ENCODE assay signal across 23 cellular contexts in genomic region chr6:19692506-19693298, GRCh38.
A peak's percentile ranks its signal among the peaks of the same experiment; 100 is the strongest.
DNase-seq lines count a peak whose midpoint lies in the region; ATAC-seq lines count a peak whose summit lies in the region.
"Had no signal": no experiment of that assay in that cellular context is flagged by ENCODE, and none has a peak within 500 bp of the region (broad histone marks: within the 10 kb centered on the region; RNA-seq: fewer than 3 reads in every experiment).

No MANE protein-coding gene starts in this region.

- H3K27ac ChIP-seq in iPS-18a (ENCODE audit: low read length) = no peak overlapping the region
- H3K27ac ChIP-seq: breast epithelium had no signal

- H3K9ac ChIP-seq in ES-I3 (ENCODE audit: low read depth, low read length) = peak overlapping the region; percentile 66; the same call in 1 of the 2 replicates
- peak overlapping the region; percentile 76 for H3K9ac ChIP-seq in iPS-18a (ENCODE audit: low read length)

- peaks cover 4% of the 10 kb centered on the region for H3K4me1 ChIP-seq in ES-I3 (ENCODE audit: insufficient read depth, low read length)
- H3K4me1 ChIP-seq in iPS-18a (ENCODE audit: control insufficient read depth, low read depth, low read length) = peaks cover 32% of the 10 kb centered on the region
- H3K4me1 ChIP-seq in neuron (ENCODE audit: insufficient read depth, low read length) = peaks cover 39% of the 10 kb centered on the region
- H3K4me1 ChIP-seq: breast epithelium had no signal

- H3K4me3 ChIP-seq in iPS-18a (ENCODE audit: low read length) = peak overlapping the region; percentile 69
- peak overlapping the region; percentile 54 for H3K4me3 ChIP-seq in neuron (ENCODE audit: low read length)

- H3K9me3 ChIP-seq in ES-I3 (ENCODE audit: control insufficient read depth, insufficient read depth, low read length) = no peaks in the 10 kb centered on the region
- no peaks in the 10 kb centered on the region for H3K9me3 ChIP-seq in iPS-18a (ENCODE audit: control insufficient read depth, low read depth, low read length)
- H3K9me3 ChIP-seq in neuron (ENCODE audit: low read length) = no peaks in the 10 kb centered on the region
- H3K9me3 ChIP-seq: breast epithelium had no signal

- H2AFZ ChIP-seq in neuron (ENCODE audit: low read depth, low read length) = peak overlapping the region; percentile 44

- H3K9me3 Mint-ChIP-seq in stimulated activated naive B cell treated with anti-CD40 and anti-IgM and Interleukin-4, amounts not matched to agents 10 μg/mL and 1 μg/mL and 100 μg/mL, for 72 hours = peaks cover 0 to 1% of the 10 kb centered on the region in 2 donors
- H3K9me3 Mint-ChIP-seq: activated T-helper 1 cell treated with anti-CD3 and anti-CD28 coated beads, Interleukin-12 subunit alpha, Interleukin-12 subunit beta, Interleukin-2, Interleukin-4 antibody, amounts not matched to agents 30 ng/mL and 10 ng/mL and 1 ng/mL, durations not matched to agents 14 hours and 24 hours and 36 hours had no signal

- H3K4me1 Mint-ChIP-seq in stimulated activated naive B cell treated with anti-CD40 and anti-IgM and Interleukin-4, amounts not matched to agents 10 μg/mL and 1 μg/mL and 100 μg/mL, for 72 hours = no peaks in the 10 kb centered on the region
- H3K4me1 Mint-ChIP-seq: activated naive CD8-positive, alpha-beta T cell treated with anti-CD3 and anti-CD28 coated beads, Interleukin-2, amount 10 ng/mL, durations not matched to agents 7 days and 5 days; CD4-positive, CD25-positive, alpha-beta regulatory T cell; naive thymus-derived CD4-positive, alpha-beta T cell had no signal

- ATAC-seq in stimulated activated naive B cell treated with anti-CD40 and anti-IgM and Interleukin-4, amounts not matched to agents 10 μg/mL and 1 μg/mL and 100 μg/mL, for 72 hours (replicated peaks) = no peak
- ATAC-seq in HG02973 (IDR thresholded peaks at IDR 0.05; ENCODE audit: unreplicated experiment) = no peak
- no peak for ATAC-seq in GM18907 (IDR thresholded peaks at IDR 0.05; ENCODE audit: unreplicated experiment)
- ATAC-seq: esophagus mucosa; naive thymus-derived CD4-positive, alpha-beta T cell; Panc1 had no signal

- H3K36me3 ChIP-seq in ES-I3 (ENCODE audit: insufficient read depth, low read length) (no peaks in the 10 kb centered on the region), iPS-18a (ENCODE audit: control insufficient read depth, low read depth, low read length) (no peaks in the 10 kb centered on the region), neuron (ENCODE audit: insufficient read depth, low read length) (no peaks in the 10 kb centered on the region)
- H3K36me3 ChIP-seq: breast epithelium had no signal

- peaks cover 4 to 8% of the 10 kb centered on the region in 2 donors for H3K27me3 Mint-ChIP-seq in stimulated activated naive B cell treated with anti-CD40 and anti-IgM and Interleukin-4, amounts not matched to agents 10 μg/mL and 1 μg/mL and 100 μg/mL, for 72 hours

- no peaks in the 10 kb centered on the region for H3K36me3 Mint-ChIP-seq in stimulated activated naive B cell treated with anti-CD40 and anti-IgM and Interleukin-4, amounts not matched to agents 10 μg/mL and 1 μg/mL and 100 μg/mL, for 72 hours
- H3K36me3 Mint-ChIP-seq: activated naive CD8-positive, alpha-beta T cell treated with anti-CD3 and anti-CD28 coated beads, Interleukin-2, amount 10 ng/mL, durations not matched to agents 7 days and 5 days; CD4-positive, CD25-positive, alpha-beta regulatory T cell; naive thymus-derived CD4-positive, alpha-beta T cell had no signal

- H3K27me3 ChIP-seq in iPS-18a (ENCODE audit: control insufficient read depth, insufficient read depth, low read length) (no peaks in the 10 kb centered on the region), neuron (ENCODE audit: insufficient read depth, low read length) (no peaks in the 10 kb centered on the region)

- H3K4me3 Mint-ChIP-seq in stimulated activated naive B cell treated with anti-CD40 and anti-IgM and Interleukin-4, amounts not matched to agents 10 μg/mL and 1 μg/mL and 100 μg/mL, for 72 hours = no peak overlapping the region
- H3K4me3 Mint-ChIP-seq: activated naive CD8-positive, alpha-beta T cell treated with anti-CD3 and anti-CD28 coated beads, Interleukin-2, amount 10 ng/mL, durations not matched to agents 7 days and 5 days; activated T-helper 1 cell treated with anti-CD3 and anti-CD28 coated beads, Interleukin-12 subunit alpha, Interleukin-12 subunit beta, Interleukin-2, Interleukin-4 antibody, amounts not matched to agents 30 ng/mL and 10 ng/mL and 1 ng/mL, durations not matched to agents 14 hours and 24 hours and 36 hours; CD4-positive, CD25-positive, alpha-beta regulatory T cell; naive thymus-derived CD4-positive, alpha-beta T cell had no signal

- no peak overlapping the region for H3K27ac Mint-ChIP-seq in stimulated activated naive B cell treated with anti-CD40 and anti-IgM and Interleukin-4, amounts not matched to agents 10 μg/mL and 1 μg/mL and 100 μg/mL, for 72 hours
- H3K27ac Mint-ChIP-seq: activated naive CD8-positive, alpha-beta T cell treated with anti-CD3 and anti-CD28 coated beads, Interleukin-2, amount 10 ng/mL, durations not matched to agents 7 days and 5 days; activated T-helper 1 cell treated with anti-CD3 and anti-CD28 coated beads, Interleukin-12 subunit alpha, Interleukin-12 subunit beta, Interleukin-2, Interleukin-4 antibody, amounts not matched to agents 30 ng/mL and 10 ng/mL and 1 ng/mL, durations not matched to agents 14 hours and 24 hours and 36 hours; CD4-positive, CD25-positive, alpha-beta regulatory T cell; naive thymus-derived CD4-positive, alpha-beta T cell had no signal

- peak; percentile 25 for DNase-seq in astrocyte of the hippocampus (ENCODE audit: low read depth, low spot score)
- DNase-seq in AG08395 (ENCODE audit: low spot score) = no peak
- DNase-seq in stimulated activated naive B cell treated with anti-CD40 and anti-IgM and Interleukin-4, amounts not matched to agents 10 μg/mL and 1 μg/mL and 100 μg/mL, for 72 hours = no peak
- DNase-seq: ACHN; activated CD4-positive, CD25-positive, alpha-beta regulatory T cell; activated CD8-positive, alpha-beta memory T cell treated with anti-CD3 and anti-CD28 coated beads for 24 hours; activated naive CD8-positive, alpha-beta T cell treated with anti-CD3 and anti-CD28 coated beads, Interleukin-2, amount 10 ng/mL, durations not matched to agents 7 days and 5 days; CD4-positive, CD25-positive, alpha-beta regulatory T cell; DMS53; GOT3; naive thymus-derived CD4-positive, alpha-beta T cell; NCI-H1417; NCI-H82; trophoblast cell had no signal
